In the genomic region with DNA sequence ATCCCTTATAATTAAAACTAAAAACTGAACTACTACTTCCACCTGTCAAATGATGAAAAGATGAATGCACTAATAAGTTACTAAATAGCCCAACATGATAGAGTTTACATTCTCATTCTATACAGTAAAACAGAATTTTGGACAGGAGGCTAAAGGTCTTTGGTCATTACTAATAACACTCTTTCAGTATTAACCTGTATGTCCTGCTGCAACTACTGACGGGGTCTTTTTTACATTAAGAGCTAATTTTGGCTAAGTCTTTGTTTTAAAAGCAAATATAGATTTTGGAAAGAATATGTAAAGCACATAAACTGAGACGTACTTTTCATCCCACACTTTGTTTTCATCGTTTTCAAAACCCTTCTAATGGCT, we compare ENCODE assay signal across 30 cellular contexts.
"Had no signal": no experiment of that assay in that cellular context is flagged by ENCODE, and none has a peak within 500 bp of the region (broad histone marks: within the 10 kb centered on the region; RNA-seq: fewer than 3 reads in every experiment).

No MANE protein-coding gene starts in this region.

- H3K27me3 ChIP-seq: ascending aorta, breast epithelium, Peyer's patch, SJSA1 had no signal

- DNase-seq: activated CD4-positive, alpha-beta T cell treated with anti-CD3 and anti-CD28 coated beads for 36 hours; activated CD4-positive, alpha-beta T cell treated with anti-CD3 and anti-CD28 coated beads, Interleukin-2, amount 10 ng/mL, durations not matched to agents 7 days and 5 days; activated CD4-positive, alpha-beta T cell treated with anti-CD3 and anti-CD28 coated beads, Interleukin-2, amount 50 U/mL, for 48 hours; activated CD8-positive, alpha-beta T cell treated with anti-CD3 and anti-CD28 coated beads, Interleukin-2, amount 10 ng/mL, durations not matched to agents 7 days and 5 days; activated gamma-delta T cell; activated naive CD4-positive, alpha-beta T cell treated with Interleukin-2 at 50 U/mL for 16 hours; activated naive CD8-positive, alpha-beta T cell treated with anti-CD3 and anti-CD28 coated beads, Interleukin-2, amount 10 ng/mL, durations not matched to agents 7 days and 5 days; activated T-cell treated with anti-CD3 and anti-CD28 coated beads, Interleukin-2, amount 50 U/mL, for 24 hours; amygdala; body of pancreas; NCI-H1092 treated with DMSO at 0.1 percent for 48 hours; NCI-H146; NCI-H1930; NCI-H2081 treated with DMSO at 0.1 percent for 48 hours; NCI-H345; NCI-H524 treated with DMSO at 0.1 percent for 48 hours; NCI-H748 treated with DMSO at 0.1 percent for 48 hours; NK-92 treated with Interleukin-12 subunit alpha and Interleukin-12 subunit beta, amount 100 ng/mL, for 24 hours; PC-3; Peyer's patch; RPMI8226; SHP77 treated with DMSO at 0.1 percent for 48 hours had no signal

- ATAC-seq: activated CD4-positive, alpha-beta T cell treated with anti-CD3 and anti-CD28 coated beads for 36 hours; activated CD8-positive, alpha-beta T cell treated with anti-CD3 and anti-CD28 coated beads, Interleukin-2, amount 10 ng/mL, durations not matched to agents 7 days and 5 days; body of pancreas; PC-3 had no signal

- H3K36me3 ChIP-seq: ascending aorta, breast epithelium, Peyer's patch, SJSA1 had no signal

- H3K9me3 Mint-ChIP-seq: activated CD4-positive, alpha-beta T cell treated with anti-CD3 and anti-CD28 coated beads, Interleukin-2, amount 10 ng/mL, durations not matched to agents 7 days and 5 days; activated naive CD4-positive, alpha-beta T cell treated with anti-CD3 and anti-CD28 coated beads, Interleukin-2, amount 50 U/mL, for 24 hours; activated T-cell treated with anti-CD3 and anti-CD28 coated beads, Interleukin-2, amount 50 U/mL, for 24 hours; activated T-helper 2 cell treated with anti-CD3 and anti-CD28 coated beads, Interferon-gamma antibody, Interleukin-2, Interleukin-4, amounts not matched to agents 10 μg/mL and 5 μg/mL and 100 μg/mL, durations not matched to agents 14 hours and 24 hours and 36 hours; T-helper 1 cell treated with Interleukin-12 subunit alpha and Interleukin-12 subunit beta and Interleukin-4 antibody, amounts not matched to agents 30 μg/mL and 1 μg/mL, for 36 hours had no signal

- H3K36me3 Mint-ChIP-seq: activated naive CD4-positive, alpha-beta T cell treated with anti-CD3 and anti-CD28 coated beads, Interleukin-2, amount 50 U/mL, for 24 hours; activated naive CD8-positive, alpha-beta T cell treated with anti-CD3 and anti-CD28 coated beads, Interleukin-2, amount 10 ng/mL, durations not matched to agents 7 days and 5 days had no signal

- H3K9me2 ChIP-seq: SK-N-SH had no signal

- H3K4me3 ChIP-seq: ascending aorta, body of pancreas, Peyer's patch, SJSA1 had no signal

- H3K9ac ChIP-seq: SK-N-SH had no signal

- H3K4me3 Mint-ChIP-seq: activated CD4-positive, alpha-beta T cell treated with anti-CD3 and anti-CD28 coated beads for 36 hours; activated CD4-positive, alpha-beta T cell treated with anti-CD3 and anti-CD28 coated beads, Interleukin-2, amount 10 ng/mL, durations not matched to agents 7 days and 5 days; activated CD8-positive, alpha-beta T cell treated with anti-CD3 and anti-CD28 coated beads, Interleukin-2, amount 10 ng/mL, durations not matched to agents 7 days and 5 days; activated naive CD4-positive, alpha-beta T cell treated with anti-CD3 and anti-CD28 coated beads, Interleukin-2, amount 50 U/mL, for 24 hours; activated naive CD8-positive, alpha-beta T cell treated with anti-CD3 and anti-CD28 coated beads, Interleukin-2, amount 10 ng/mL, durations not matched to agents 7 days and 5 days; activated T-cell treated with anti-CD3 and anti-CD28 coated beads, Interleukin-2, amount 50 U/mL, for 24 hours; T-helper 1 cell treated with Interleukin-12 subunit alpha and Interleukin-12 subunit beta and Interleukin-4 antibody, amounts not matched to agents 30 μg/mL and 1 μg/mL, for 36 hours; T-helper 2 cell treated with Interferon-gamma antibody and Interleukin-4, amounts not matched to agents 5 μg/mL and 100 μg/mL, for 36 hours had no signal

- H3K9me3 ChIP-seq: ascending aorta, body of pancreas, breast epithelium, Peyer's patch, SJSA1, SK-N-SH had no signal

- H3K4me1 ChIP-seq: ascending aorta, breast epithelium, SJSA1 had no signal

- H3K4me2 ChIP-seq: SK-N-SH had no signal

- H3K27ac ChIP-seq: ascending aorta, body of pancreas, breast epithelium, Peyer's patch, SJSA1 had no signal

- H3K27ac Mint-ChIP-seq: activated CD4-positive, alpha-beta T cell treated with anti-CD3 and anti-CD28 coated beads for 36 hours; activated CD4-positive, alpha-beta T cell treated with anti-CD3 and anti-CD28 coated beads, Interleukin-2, amount 10 ng/mL, durations not matched to agents 7 days and 5 days; activated CD8-positive, alpha-beta T cell treated with anti-CD3 and anti-CD28 coated beads, Interleukin-2, amount 10 ng/mL, durations not matched to agents 7 days and 5 days; activated naive CD4-positive, alpha-beta T cell treated with anti-CD3 and anti-CD28 coated beads, Interleukin-2, amount 50 U/mL, for 24 hours; activated naive CD8-positive, alpha-beta T cell treated with anti-CD3 and anti-CD28 coated beads, Interleukin-2, amount 10 ng/mL, durations not matched to agents 7 days and 5 days; activated T-cell treated with anti-CD3 and anti-CD28 coated beads, Interleukin-2, amount 50 U/mL, for 24 hours; activated T-helper 2 cell treated with anti-CD3 and anti-CD28 coated beads, Interferon-gamma antibody, Interleukin-2, Interleukin-4, amounts not matched to agents 10 μg/mL and 5 μg/mL and 100 μg/mL, durations not matched to agents 14 hours and 24 hours and 36 hours; T-helper 1 cell treated with Interleukin-12 subunit alpha and Interleukin-12 subunit beta and Interleukin-4 antibody, amounts not matched to agents 30 μg/mL and 1 μg/mL, for 36 hours; T-helper 2 cell treated with Interferon-gamma antibody and Interleukin-4, amounts not matched to agents 5 μg/mL and 100 μg/mL, for 36 hours had no signal
